27 cellular contexts compared by ENCODE assay signal in the genomic region with DNA sequence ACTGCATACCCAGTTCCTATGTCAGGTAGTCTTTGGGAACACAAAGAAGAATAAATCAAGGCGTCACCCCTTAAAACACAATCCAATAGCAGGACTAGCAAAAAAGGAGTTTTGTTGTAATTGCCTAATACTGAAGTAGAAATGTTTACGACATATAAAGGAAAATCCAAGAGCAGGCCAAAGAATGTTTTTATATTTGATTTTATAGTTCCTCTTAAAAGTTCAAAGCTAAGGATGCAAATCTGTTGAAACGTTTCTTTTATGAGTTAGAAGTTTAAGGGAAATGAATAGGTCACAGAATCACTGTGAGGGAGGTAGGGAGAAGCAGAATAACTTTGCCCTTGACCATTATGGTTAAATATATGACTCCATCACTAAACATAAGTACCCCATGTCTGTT.
"Had no signal": no experiment of that assay in that cellular context is flagged by ENCODE, and none has a peak within 500 bp of the region (broad histone marks: within the 10 kb centered on the region; RNA-seq: fewer than 3 reads in every experiment).

No MANE protein-coding gene starts in this region.

- H3K4me3 ChIP-seq: coronary artery, gastrocnemius medialis, heart left ventricle had no signal

- ATAC-seq: activated CD4-positive, CD25-positive, alpha-beta regulatory T cell treated with anti-CD3 and anti-CD28 coated beads, Interleukin-2, amount 50 U/mL, for 24 hours; activated CD8-positive, alpha-beta T cell treated with anti-CD3 and anti-CD28 coated beads for 36 hours; activated T-cell treated with anti-CD3 and anti-CD28 coated beads, Interleukin-2, amount 50 U/mL, for 4 hours; activated T-helper 17 cell treated with anti-CD3 and anti-CD28 coated beads, Interleukin-2, amount 50 U/mL, for 72 hours; esophagus mucosa; foreskin keratinocyte; gastrocnemius medialis; heart left ventricle; T-helper 17 cell had no signal

- H3K9me3 ChIP-seq: gastrocnemius medialis, heart left ventricle had no signal

- H3K27ac ChIP-seq: brain microvascular endothelial cell, coronary artery, foreskin keratinocyte, gastrocnemius medialis, heart left ventricle, WERI-Rb-1 had no signal

- H3K27me3 ChIP-seq: brain microvascular endothelial cell, foreskin keratinocyte, gastrocnemius medialis, heart left ventricle had no signal

- H3K36me3 ChIP-seq: brain microvascular endothelial cell, gastrocnemius medialis, heart left ventricle, WERI-Rb-1 had no signal

- DNase-seq: activated B cell treated with CpG ODN at 0.5 μM for 24 hours; activated CD4-positive, alpha-beta T cell treated with anti-CD3 and anti-CD28 coated beads for 48 hours; activated CD4-positive, alpha-beta T cell treated with anti-CD3 and anti-CD28 coated beads, Interleukin-2, amount 50 U/mL, for 1 hour; activated CD4-positive, alpha-beta T cell treated with anti-CD3 and anti-CD28 coated beads, Interleukin-2, amount 50 U/mL, for 48 hours; activated CD8-positive, alpha-beta memory T cell treated with anti-CD3 and anti-CD28 coated beads for 24 hours; activated CD8-positive, alpha-beta T cell treated with anti-CD3 and anti-CD28 coated beads for 36 hours; activated effector memory CD4-positive, alpha-beta T cell treated with Interleukin-2 at 50 U/mL for 16 hours; activated gamma-delta T cell treated with Interleukin-2 at 50 U/mL for 16 hours; activated naive CD4-positive, alpha-beta T cell treated with anti-CD3 and anti-CD28 coated beads, Interleukin-2, amount 50 U/mL, for 16 hours; activated naive CD4-positive, alpha-beta T cell treated with Interleukin-2 at 50 U/mL for 16 hours; activated T-cell treated with anti-CD3 and anti-CD28 coated beads, Interleukin-2, amount 50 U/mL, for 4 hours; amniotic stem cell; anterior cingulate cortex; brain microvascular endothelial cell; effector CD8-positive, alpha-beta T cell; foreskin keratinocyte; gastrocnemius medialis; glutamatergic neuron; heart left ventricle; T-helper 1 cell; T-helper 17 cell; T1000; WERI-Rb-1 had no signal

- H3K4me1 ChIP-seq: foreskin keratinocyte had no signal
